Comparison of ENCODE assay signal across 16 cellular contexts in the genomic region with DNA sequence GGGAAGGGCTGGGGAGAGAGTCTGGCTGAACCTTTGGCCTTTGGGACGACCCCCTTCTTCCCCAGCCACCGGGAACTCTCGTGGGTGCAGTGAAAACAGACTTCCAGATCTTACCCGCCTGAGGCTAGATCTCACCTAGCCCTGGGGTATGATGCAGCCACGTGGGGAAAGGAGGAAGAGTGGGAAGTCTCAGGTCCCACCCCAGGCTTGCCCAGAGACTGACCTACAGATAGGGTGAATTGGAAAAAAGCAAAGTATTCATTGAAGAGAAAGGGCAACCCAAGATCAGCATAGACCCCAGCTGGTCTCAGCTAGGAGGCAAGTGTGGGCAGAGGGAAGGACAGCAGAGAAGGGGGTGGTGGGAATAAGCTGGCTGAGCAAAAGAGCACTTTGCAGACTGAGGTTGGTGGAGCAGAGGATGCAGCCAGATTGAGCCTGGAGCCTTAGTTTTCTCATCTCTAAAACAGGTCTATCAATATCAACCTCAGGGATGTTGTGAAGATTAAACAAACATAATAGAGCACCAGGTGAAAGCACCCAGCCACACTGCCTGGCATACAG. TPM values are rescaled to one million over a fixed set of nuclear protein-coding genes. Genes with fewer than 3 reads are reported as not detected.
A peak's percentile ranks its signal among the peaks of the same experiment; 100 is the strongest.
DNase-seq lines count a peak whose midpoint lies in the region; ATAC-seq and TF ChIP-seq lines count a peak whose summit lies in the region.
"Had no signal": no experiment of that assay in that cellular context is flagged by ENCODE, and none has a peak within 500 bp of the region (broad histone marks: within the 10 kb centered on the region; RNA-seq: fewer than 3 reads in every experiment).

No MANE protein-coding gene starts in this region.

- H3K4me3 ChIP-seq in esophagus muscularis mucosa (no peak overlapping the region), vagina (no peak overlapping the region), neural progenitor cell (no peak overlapping the region), smooth muscle cell (no peak overlapping the region)
- H3K4me3 ChIP-seq: BLaER1 treated with 17β-estradiol and CSF1 and Interleukin-3, amounts not matched to agents 10 nM and 100 nM; GM12878; HAP-1 had no signal

- H3K79me2 ChIP-seq in neural progenitor cell (ENCODE audit: low read depth) (peaks cover 7% of the 10 kb centered on the region), smooth muscle cell (ENCODE audit: low read depth) (peaks cover 8% of the 10 kb centered on the region)

- intact Hi-C loops in cardiac septum (cut with DNase I): loop anchor here (2.0 to 5.0 kb wide), 5 partner anchors 108 to 793 kb away; partner anchors contain the start of gene EDA
- intact Hi-C loops in left cardiac atrium (cut with DNase I): loop anchor here (5.0 to 10.0 kb wide), 5 partner anchors 238 to 563 kb away; no protein-coding TSS in a partner anchor
- intact Hi-C loops in esophagus muscularis mucosa (cut with DNase I): loop anchor here (5.0 to 10.0 kb wide), 3 partner anchors 310 to 563 kb away; no protein-coding TSS in a partner anchor
- intact Hi-C loops in vagina (cut with DNase I): loop anchor here (5.0 kb wide), 4 partner anchors 238 to 783 kb away; no protein-coding TSS in a partner anchor

- ATAC-seq in left cardiac atrium: no peak
- ATAC-seq: CD8-positive, alpha-beta T cell; GM12878 had no signal

- H3K27me3 ChIP-seq in esophagus muscularis mucosa (peaks cover 0 to 6% (median 0%) of the 10 kb centered on the region in 4 donors), vagina (no peaks in the 10 kb centered on the region), neural progenitor cell (peaks cover 21% of the 10 kb centered on the region), smooth muscle cell (ENCODE audit: low read depth) (no peaks in the 10 kb centered on the region)

- TF ChIP-seq POLR2A in esophagus muscularis mucosa (IDR thresholded peaks at IDR 0.05; ENCODE audit: low read depth) (no peak), vagina (IDR thresholded peaks at IDR 0.05) (no peak)

- H3K9me3 ChIP-seq in esophagus muscularis mucosa: no peaks in the 10 kb centered on the region
- H3K9me3 ChIP-seq in vagina: no peaks in the 10 kb centered on the region
- H3K9me3 ChIP-seq in neural progenitor cell (ENCODE audit: low read depth): no peaks in the 10 kb centered on the region
- H3K9me3 ChIP-seq in smooth muscle cell (replicated peaks; ENCODE audit: low read depth): no peaks in the 10 kb centered on the region
- H3K9me3 ChIP-seq: BLaER1 treated with 17β-estradiol and CSF1 and Interleukin-3, amounts not matched to agents 10 nM and 100 nM; HAP-1 had no signal

- peak; percentile 55 for DNase-seq in cardiac septum (ENCODE audit: low spot score)
- DNase-seq in left cardiac atrium: no peak
- DNase-seq in esophagus muscularis mucosa (ENCODE audit: extremely low spot score): peak; percentile 12
- DNase-seq in osteocyte (ENCODE audit: extremely low spot score, unreplicated experiment): peak; percentile 59
- peak; percentile 14 to 71 for DNase-seq in vagina (ENCODE audit: extremely low spot score in 2 of 2)
- no peak for DNase-seq in HFFc6
- no peak for DNase-seq in neural progenitor cell (ENCODE audit: low spot score)
- no peak for DNase-seq in smooth muscle cell (lab: John Stamatoyannopoulos, UW; ENCODE audit: unreplicated experiment)
- DNase-seq: Calu3, DMS79 treated with DMSO at 0.1 percent for 48 hours had no signal

- H3K36me3 ChIP-seq in esophagus muscularis mucosa (no peaks in the 10 kb centered on the region), vagina (no peaks in the 10 kb centered on the region), neural progenitor cell (no peaks in the 10 kb centered on the region), smooth muscle cell (ENCODE audit: low read depth) (no peaks in the 10 kb centered on the region)
- H3K36me3 ChIP-seq: BLaER1 treated with 17β-estradiol and CSF1 and Interleukin-3, amounts not matched to agents 10 nM and 100 nM had no signal

- H3K4me2 ChIP-seq in neural progenitor cell: no peak overlapping the region
- no peak overlapping the region for H3K4me2 ChIP-seq in smooth muscle cell
- H3K4me2 ChIP-seq: BLaER1 treated with 17β-estradiol and CSF1 and Interleukin-3, amounts not matched to agents 10 nM and 100 nM had no signal

- H3K27ac Mint-ChIP-seq in osteocyte (ENCODE audit: unreplicated experiment) (no peak overlapping the region), HFFc6 (no peak overlapping the region), neural progenitor cell (no peak overlapping the region)
- H3K27ac Mint-ChIP-seq: B cell; CD8-positive, alpha-beta T cell had no signal

- no peak overlapping the region for H3K9ac ChIP-seq in neural progenitor cell
- H3K9ac ChIP-seq in smooth muscle cell (ENCODE audit: low read depth): no peak overlapping the region
- H3K9ac ChIP-seq: BLaER1 treated with 17β-estradiol and CSF1 and Interleukin-3, amounts not matched to agents 10 nM and 100 nM had no signal

- H3K4me1 ChIP-seq in esophagus muscularis mucosa (peaks cover 6 to 17% (median 11%) of the 10 kb centered on the region in 4 donors), vagina (no peaks in the 10 kb centered on the region), neural progenitor cell (no peaks in the 10 kb centered on the region), smooth muscle cell (ENCODE audit: low read depth) (no peaks in the 10 kb centered on the region)

- no peak for TF ChIP-seq CTCF in esophagus muscularis mucosa (IDR thresholded peaks at IDR 0.05)
- TF ChIP-seq CTCF in osteocyte (IDR thresholded peaks at IDR 0.05): no peak
- no peak for TF ChIP-seq CTCF in vagina (IDR thresholded peaks at IDR 0.05)
- TF ChIP-seq CTCF in HFFc6 (IDR thresholded peaks at IDR 0.05): no peak
- TF ChIP-seq CTCF in neural progenitor cell (IDR thresholded peaks at IDR 0.05): no peak
- no peak for TF ChIP-seq CTCF in smooth muscle cell (IDR thresholded peaks at IDR 0.05; ENCODE audit: borderline replicate concordance, insufficient read depth, poor library complexity, severe bottlenecking)

- no peaks in the 10 kb centered on the region for H3K9me3 Mint-ChIP-seq in osteocyte (ENCODE audit: unreplicated experiment)
- no peaks in the 10 kb centered on the region for H3K9me3 Mint-ChIP-seq in HFFc6
- peaks cover 14% of the 10 kb centered on the region for H3K9me3 Mint-ChIP-seq in neural progenitor cell
- H3K9me3 Mint-ChIP-seq: CD8-positive, alpha-beta T cell had no signal

- WGBS in esophagus muscularis mucosa: 51% methylated on average over 5 of the region's 5 CpGs
- 45% methylated on average over 5 of the region's 5 CpGs for WGBS in smooth muscle cell (ENCODE audit: low lambda C conversion rate)

- H3K4me3 Mint-ChIP-seq in osteocyte (ENCODE audit: unreplicated experiment) (no peak overlapping the region), HFFc6 (no peak overlapping the region), neural progenitor cell (no peak overlapping the region)
- H3K4me3 Mint-ChIP-seq: B cell; CD8-positive, alpha-beta T cell had no signal

- no peaks in the 10 kb centered on the region for H3K36me3 Mint-ChIP-seq in osteocyte (ENCODE audit: unreplicated experiment)
- no peaks in the 10 kb centered on the region for H3K36me3 Mint-ChIP-seq in HFFc6 (ENCODE audit: low read depth)
- H3K36me3 Mint-ChIP-seq in neural progenitor cell: no peaks in the 10 kb centered on the region
- H3K36me3 Mint-ChIP-seq: CD8-positive, alpha-beta T cell had no signal

- H3F3A ChIP-seq in neural progenitor cell (ENCODE audit: low read depth) (no peaks in the 10 kb centered on the region), smooth muscle cell (ENCODE audit: low read depth) (no peaks in the 10 kb centered on the region)

- no peak for TF ChIP-seq EP300 in esophagus muscularis mucosa (IDR thresholded peaks at IDR 0.05)

- H3K4me1 Mint-ChIP-seq in osteocyte (ENCODE audit: unreplicated experiment): peaks cover 4% of the 10 kb centered on the region
- H3K4me1 Mint-ChIP-seq in HFFc6 (ENCODE audit: low read depth): peaks cover 10% of the 10 kb centered on the region
- H3K4me1 Mint-ChIP-seq in neural progenitor cell: peaks cover 11% of the 10 kb centered on the region

- H3K27ac ChIP-seq in esophagus muscularis mucosa (replicated peaks in 1 of 4) (no peak overlapping the region), vagina (no peak overlapping the region), neural progenitor cell (no peak overlapping the region), smooth muscle cell (ENCODE audit: low read depth) (no peak overlapping the region)
- H3K27ac ChIP-seq: BLaER1 treated with 17β-estradiol and CSF1 and Interleukin-3, amounts not matched to agents 10 nM and 100 nM; HL-60 had no signal

- peaks cover 7% of the 10 kb centered on the region for H4K20me1 ChIP-seq in neural progenitor cell (ENCODE audit: low read depth)
- peaks cover 8% of the 10 kb centered on the region for H4K20me1 ChIP-seq in smooth muscle cell (ENCODE audit: low read depth)

- H2AFZ ChIP-seq in neural progenitor cell (replicated peaks) (no peak overlapping the region), smooth muscle cell (ENCODE audit: low read depth) (no peak overlapping the region)

- no peaks in the 10 kb centered on the region for H3K27me3 Mint-ChIP-seq in osteocyte (ENCODE audit: unreplicated experiment)
- peaks cover 4% of the 10 kb centered on the region; the same call in 1 of the 2 replicates for H3K27me3 Mint-ChIP-seq in HFFc6 (ENCODE audit: insufficient read depth)
- peaks cover 17% of the 10 kb centered on the region for H3K27me3 Mint-ChIP-seq in neural progenitor cell (ENCODE audit: insufficient read depth, low read depth)
- H3K27me3 Mint-ChIP-seq: B cell had no signal

RNA-seq across cellular contexts. Expression of gene EFNB1, which starts 4.2 kb away (rescaled TPM):
- total RNA-seq in cardiac septum (27.9 TPM), left cardiac atrium (10 to 100 TPM; 23.6 to 25.4 TPM), esophagus muscularis mucosa (10 to 100 TPM; 16.2 to 37.3 (median 23.9) TPM), osteocyte (17.2 and 18.2 TPM in 2 replicates), vagina (43.0 TPM), neural progenitor cell (ENCODE audit: low replicate concordance) (25.4 and 57.1 TPM in 2 replicates), smooth muscle cell (41.4 and 44.1 TPM in 2 replicates)
- 1 to 10 TPM; 4.2 to 4.8 (median 4.5) TPM for total RNA-seq in HFFc6 (2021; fragmentation: NEBNext Ultra II Directional; extraction: Animal tissue kit (Norgen Biotek cat#: 25700))
- 54.8 and 58.3 TPM in 2 replicates for polyA plus RNA-seq in smooth muscle cell

Comparison
In these comparisons a context has a peak if more than half of its experiments do, and no peak if none do; other contexts are left out.
1. DNase-seq: peak in cardiac septum (single experiment), esophagus muscularis mucosa (single experiment), osteocyte (single experiment) and vagina (2 of 2); none in left cardiac atrium (single experiment), HFFc6 (single experiment), neural progenitor cell (single experiment) and smooth muscle cell (single experiment).